6 cellular contexts compared by ENCODE assay signal in the genomic region with DNA sequence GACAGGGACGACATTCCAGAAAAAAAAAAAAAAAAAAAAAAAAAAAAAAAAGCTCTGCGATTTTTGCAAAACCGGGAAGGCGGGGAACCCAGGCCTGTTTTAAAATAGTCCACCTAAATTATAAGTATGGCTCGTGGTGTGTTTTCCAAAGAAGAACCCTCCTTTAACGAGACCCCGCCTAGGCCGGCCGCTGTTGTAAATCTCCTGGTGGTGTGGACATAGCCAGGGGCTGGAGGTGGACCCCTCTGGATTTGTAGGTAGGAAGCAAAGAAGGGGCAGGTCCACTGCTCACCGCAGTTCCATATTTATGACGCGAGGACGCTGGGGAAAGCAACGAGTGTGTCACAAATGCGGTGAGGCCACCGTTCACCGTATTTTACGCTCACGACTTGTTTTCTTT.
"Had no signal": no experiment of that assay in that cellular context is flagged by ENCODE, and none has a peak within 500 bp of the region (broad histone marks: within the 10 kb centered on the region; RNA-seq: fewer than 3 reads in every experiment).

No MANE protein-coding gene starts in this region.

- DNase-seq: GOT3, H9, HCEC 1CT, IMR-90, KG1 had no signal

- ATAC-seq: K562 had no signal

- H3K4me3 ChIP-seq: K562 had no signal

- H3K4me3 Mint-ChIP-seq: H9 had no signal
